Comparison of ENCODE assay signal across 23 cellular contexts in the genomic region with DNA sequence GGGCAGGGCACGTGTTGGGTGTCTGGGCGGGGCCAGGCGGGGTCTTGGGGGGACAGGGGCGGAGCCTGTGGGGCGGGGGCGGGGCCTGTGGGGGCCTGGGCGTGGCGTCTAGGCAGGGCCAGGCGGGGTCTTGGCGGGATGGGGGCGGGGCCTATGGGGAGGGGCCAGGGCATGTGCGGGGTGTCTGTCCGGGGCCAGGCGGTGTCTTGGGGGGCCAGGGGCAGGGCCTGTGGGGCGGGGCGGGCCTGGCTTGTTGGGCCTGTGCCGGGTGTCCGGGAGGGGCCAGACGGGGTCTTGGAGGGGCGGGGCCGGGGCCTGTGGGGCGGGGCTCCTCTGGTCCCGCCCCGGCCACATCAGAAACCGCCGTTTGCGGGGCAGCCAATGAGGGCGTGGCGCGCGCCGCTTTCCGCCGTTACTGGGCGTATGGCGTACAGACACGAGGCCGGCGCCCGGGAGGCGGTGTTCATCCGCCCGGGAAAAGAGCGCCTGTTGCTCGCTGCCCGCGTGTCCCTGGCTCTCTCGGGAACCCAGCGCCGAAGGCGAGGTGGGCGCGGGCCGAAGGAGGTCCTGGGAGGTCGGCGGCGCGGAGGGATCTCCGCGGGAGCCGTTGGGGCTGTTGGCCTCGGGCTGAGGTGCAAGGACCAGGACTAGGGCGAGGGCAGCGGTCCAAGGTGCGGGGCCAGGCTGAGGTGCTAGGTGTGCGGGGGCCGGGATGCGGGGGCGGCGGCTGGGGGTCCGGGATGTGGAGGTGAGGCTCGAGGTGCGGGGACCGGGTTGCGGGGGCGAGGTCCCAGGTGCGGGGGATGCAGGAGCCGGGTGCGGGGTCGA. TPM values are rescaled to one million over a fixed set of nuclear protein-coding genes. Genes with fewer than 3 reads are reported as not detected.
"Had no signal": no experiment of that assay in that cellular context is flagged by ENCODE, and none has a peak within 500 bp of the region (broad histone marks: within the 10 kb centered on the region; RNA-seq: fewer than 3 reads in every experiment).

A gene (plus strand): TSS at position 412 of the 828 bp plus-strand sequence. CDS start 4,705 bp downstream, outside the sequence.

- H3K27me3 ChIP-seq: ascending aorta had no signal

- H3K4me3 ChIP-seq: ascending aorta, coronary artery, left lung, pancreas, right lobe of liver, smooth muscle cell, thyroid gland had no signal

- H3K4me1 ChIP-seq: ascending aorta, foreskin keratinocyte, left lung, pancreas, right lobe of liver had no signal

- H3K9me3 ChIP-seq: ascending aorta, left lung, pancreas, right lobe of liver, thyroid gland had no signal

- ATAC-seq: activated CD8-positive, alpha-beta T cell treated with anti-CD3 and anti-CD28 coated beads, Interleukin-2, amount 10 ng/mL, durations not matched to agents 7 days and 5 days; foreskin keratinocyte; left lung; naive thymus-derived CD8-positive, alpha-beta T cell; pancreas; right lobe of liver had no signal

- DNase-seq: activated CD4-positive, alpha-beta T cell treated with anti-CD3 and anti-CD28 coated beads, Interleukin-2, amount 10 ng/mL, durations not matched to agents 24 days and 14 days; activated CD8-positive, alpha-beta memory T cell treated with anti-CD3 and anti-CD28 coated beads, Interleukin-2, amount 50 U/mL, for 4 hours; activated CD8-positive, alpha-beta T cell treated with anti-CD3 and anti-CD28 coated beads, Interleukin-2, amount 10 ng/mL, durations not matched to agents 7 days and 5 days; activated effector memory CD4-positive, alpha-beta T cell treated with anti-CD3 and anti-CD28 coated beads, Interleukin-2, amount 50 U/mL, for 16 hours; activated T-cell treated with anti-CD3 and anti-CD28 coated beads, Interleukin-2, amount 50 U/mL, for 48 hours; foreskin keratinocyte; glutamatergic neuron; hippocampal formation; left lung; naive thymus-derived CD8-positive, alpha-beta T cell; right lobe of liver; stimulated activated CD4-positive, alpha-beta T cell treated with anti-CD3 and anti-CD28 coated beads, Interleukin-4, amount 100 ng/mL, for 1 hour had no signal

- H3K36me3 ChIP-seq: ascending aorta, left lung, pancreas, right lobe of liver, thyroid gland had no signal

- H3K4me2 ChIP-seq: smooth muscle cell had no signal

- H3K27ac ChIP-seq: ascending aorta, coronary artery, foreskin keratinocyte, left lung, pancreas, right lobe of liver, thyroid gland had no signal

RNA-seq across cellular contexts. Expression of the gene that starts here (rescaled TPM):
- total RNA-seq: activated CD4-positive, alpha-beta T cell treated with anti-CD3 and anti-CD28 coated beads, Interleukin-2, amount 10 ng/mL, durations not matched to agents 24 days and 14 days; activated CD8-positive, alpha-beta T cell treated with anti-CD3 and anti-CD28 coated beads, Interleukin-2, amount 10 ng/mL, durations not matched to agents 7 days and 5 days; ascending aorta; epithelial cell of proximal tubule; fibroblast of lung; left lung; mononuclear cell; naive thymus-derived CD8-positive, alpha-beta T cell; pancreas; pulmonary artery endothelial cell; right lobe of liver; smooth muscle cell had no signal
- polyA plus RNA-seq: adipose tissue; fibroblast of lung; naive thymus-derived CD8-positive, alpha-beta T cell; pancreas; smooth muscle cell; urinary bladder had no signal
